Comparison of ENCODE assay signal across 22 cellular contexts in genomic region chr10:89867964-89868363, GRCh38.
A peak's percentile ranks its signal among the peaks of the same experiment; 100 is the strongest.
DNase-seq lines count a peak whose midpoint lies in the region; TF ChIP-seq lines count a peak whose summit lies in the region.
"Had no signal": no experiment of that assay in that cellular context is flagged by ENCODE, and none has a peak within 500 bp of the region (broad histone marks: within the 10 kb centered on the region; RNA-seq: fewer than 3 reads in every experiment).

No MANE protein-coding gene starts in this region.

- intact Hi-C loops in esophagus squamous epithelium (cut with DNase I) = no loop called here

- peak; percentile 15 for DNase-seq in Daoy (ENCODE audit: low read depth)
- DNase-seq in M059J (ENCODE audit: low read depth) = peak; percentile 76
- peak; percentile 64 for DNase-seq in epithelial cell of esophagus (ENCODE audit: low read depth)
- DNase-seq in mesenchymal stem cell = peak; percentile 43
- no peak for DNase-seq in NCI-H1105 treated with DMSO at 0.1 percent for 48 hours (lab: John Stamatoyannopoulos, UW)
- DNase-seq in NCI-H1105 (lab: John Stamatoyannopoulos, UW) = no peak
- DNase-seq in esophagus squamous epithelium (lab: John Stamatoyannopoulos, UW) = no peak
- DNase-seq: activated CD4-positive, alpha-beta T cell treated with anti-CD3 and anti-CD28 coated beads, Interleukin-2, amount 10 ng/mL, durations not matched to agents 7 days and 5 days; activated CD8-positive, alpha-beta memory T cell treated with anti-CD3 and anti-CD28 coated beads, Interleukin-2, amount 50 U/mL, for 48 hours; activated gamma-delta T cell treated with Interleukin-2 at 50 U/mL for 16 hours; AML-193; GDM1; HFFc6; immature natural killer cell; naive B cell; NCI-H1092 treated with DMSO at 0.1 percent for 48 hours; NCI-H2227 treated with DMSO at 0.1 percent for 48 hours; NK-92 treated with Interleukin-12 subunit alpha and Interleukin-12 subunit beta, amount 100 ng/mL, for 24 hours; ovary; RPMI8226; stomach had no signal

- no peak overlapping the region for H3K4ac ChIP-seq in mesenchymal stem cell (ENCODE audit: low read depth in 1 of 2, low read length in 2 of 2)

- no peak for TF ChIP-seq POLR2A in esophagus squamous epithelium (IDR thresholded peaks at IDR 0.05)

- H3K4me1 ChIP-seq in mesenchymal stem cell (ENCODE audit: control insufficient read depth, insufficient read depth, low read depth, low read length) (no peaks in the 10 kb centered on the region), esophagus squamous epithelium (peaks cover 0 to 10% (median 0%) of the 10 kb centered on the region in 3 donors)
- H3K4me1 ChIP-seq: stomach had no signal

- H3K27ac ChIP-seq in mesenchymal stem cell (ENCODE audit: low read length, poor library complexity, severe bottlenecking) (no peak overlapping the region), esophagus squamous epithelium (no peak overlapping the region)
- H3K27ac ChIP-seq: KMS-11, ovary, stomach had no signal

- no peak overlapping the region for H2AFZ ChIP-seq in mesenchymal stem cell (ENCODE audit: low read depth, low read length)

- no peaks in the 10 kb centered on the region for H3K36me3 ChIP-seq in mesenchymal stem cell (ENCODE audit: control insufficient read depth in 1 of 2, insufficient read depth in 2 of 2, low read depth in 1 of 2, low read length in 2 of 2)
- H3K36me3 ChIP-seq in esophagus squamous epithelium = no peaks in the 10 kb centered on the region
- H3K36me3 ChIP-seq: ovary, stomach had no signal

- H3K14ac ChIP-seq in mesenchymal stem cell (ENCODE audit: low read length in 2 of 2) = no peak overlapping the region

- no peak overlapping the region for H3K18ac ChIP-seq in mesenchymal stem cell (ENCODE audit: low read depth in 1 of 2, low read length in 2 of 2)

- no peaks in the 10 kb centered on the region for H3K79me1 ChIP-seq in mesenchymal stem cell (replicated peaks; ENCODE audit: low read length, poor library complexity, severe bottlenecking)

- H3K9ac ChIP-seq in mesenchymal stem cell (ENCODE audit: low read length) = no peak overlapping the region
- H3K9ac ChIP-seq: KMS-11 had no signal

- no peak overlapping the region for H3K4me3 ChIP-seq in epithelial cell of esophagus (ENCODE audit: low read length)
- H3K4me3 ChIP-seq in mesenchymal stem cell (ENCODE audit: insufficient read depth in 1 of 2, low read depth in 1 of 2, low read length in 2 of 2) = no peak overlapping the region
- H3K4me3 ChIP-seq in esophagus squamous epithelium = no peak overlapping the region
- H3K4me3 ChIP-seq: ovary, stomach had no signal

- no peak overlapping the region for H4K8ac ChIP-seq in mesenchymal stem cell (ENCODE audit: low read length)

- TF ChIP-seq CTCF in epithelial cell of esophagus (IDR thresholded peaks at IDR 0.05; ENCODE audit: insufficient read depth, low read depth, low read length, missing control alignments) = no peak
- no peak for TF ChIP-seq CTCF in esophagus squamous epithelium (IDR thresholded peaks at IDR 0.05)

- peaks cover 0 to 6% of the 10 kb centered on the region in 2 experiments for H3K27me3 ChIP-seq in mesenchymal stem cell (ENCODE audit: control insufficient read depth in 1 of 2, insufficient read depth in 1 of 2, low read length in 2 of 2)
- peaks cover 0 to 11% (median 0%) of the 10 kb centered on the region in 4 donors for H3K27me3 ChIP-seq in esophagus squamous epithelium
- H3K27me3 ChIP-seq: ovary, stomach had no signal

- no peak overlapping the region for H4K91ac ChIP-seq in mesenchymal stem cell (ENCODE audit: low read length)

- no peak overlapping the region for H3K23ac ChIP-seq in mesenchymal stem cell (ENCODE audit: low read length in 2 of 2)

- H2BK120ac ChIP-seq in mesenchymal stem cell (ENCODE audit: low read depth, low read length) = no peak overlapping the region

- no peak overlapping the region for H2BK12ac ChIP-seq in mesenchymal stem cell (ENCODE audit: low read length in 2 of 2)

- no peak overlapping the region for H3K4me2 ChIP-seq in mesenchymal stem cell (ENCODE audit: low read length, poor library complexity, severe bottlenecking)
- H3K4me2 ChIP-seq: KMS-11 had no signal

- no peak overlapping the region for H2AK5ac ChIP-seq in mesenchymal stem cell (ENCODE audit: low read length, severe bottlenecking)

- H2BK5ac ChIP-seq in mesenchymal stem cell (ENCODE audit: low read depth, low read length, poor library complexity, severe bottlenecking) = no peak overlapping the region

- H2BK15ac ChIP-seq in mesenchymal stem cell (ENCODE audit: low read depth, poor library complexity, severe bottlenecking) = no peak overlapping the region

- H3K9me3 ChIP-seq in mesenchymal stem cell (ENCODE audit: control insufficient read depth, low read length) (no peaks in the 10 kb centered on the region), esophagus squamous epithelium (no peaks in the 10 kb centered on the region)
- H3K9me3 ChIP-seq: ovary, stomach had no signal

- WGBS in mesenchymal stem cell = 83% methylated on average over 2 of the region's 2 CpGs
- WGBS in esophagus squamous epithelium, 2 donors = 52 to 53% methylated on average over 2 of the region's 2 CpGs

Comparison
In these comparisons a context has a peak if more than half of its experiments do, and no peak if none do; other contexts are left out.
1. DNase-seq: peak in Daoy (single experiment), M059J (single experiment), epithelial cell of esophagus (single experiment) and mesenchymal stem cell (single experiment); none in NCI-H1105 treated with DMSO at 0.1 percent for 48 hours (single experiment), NCI-H1105 (single experiment) and esophagus squamous epithelium (single experiment).